ENCODE assay signal across 12 cellular contexts in the genomic region with DNA sequence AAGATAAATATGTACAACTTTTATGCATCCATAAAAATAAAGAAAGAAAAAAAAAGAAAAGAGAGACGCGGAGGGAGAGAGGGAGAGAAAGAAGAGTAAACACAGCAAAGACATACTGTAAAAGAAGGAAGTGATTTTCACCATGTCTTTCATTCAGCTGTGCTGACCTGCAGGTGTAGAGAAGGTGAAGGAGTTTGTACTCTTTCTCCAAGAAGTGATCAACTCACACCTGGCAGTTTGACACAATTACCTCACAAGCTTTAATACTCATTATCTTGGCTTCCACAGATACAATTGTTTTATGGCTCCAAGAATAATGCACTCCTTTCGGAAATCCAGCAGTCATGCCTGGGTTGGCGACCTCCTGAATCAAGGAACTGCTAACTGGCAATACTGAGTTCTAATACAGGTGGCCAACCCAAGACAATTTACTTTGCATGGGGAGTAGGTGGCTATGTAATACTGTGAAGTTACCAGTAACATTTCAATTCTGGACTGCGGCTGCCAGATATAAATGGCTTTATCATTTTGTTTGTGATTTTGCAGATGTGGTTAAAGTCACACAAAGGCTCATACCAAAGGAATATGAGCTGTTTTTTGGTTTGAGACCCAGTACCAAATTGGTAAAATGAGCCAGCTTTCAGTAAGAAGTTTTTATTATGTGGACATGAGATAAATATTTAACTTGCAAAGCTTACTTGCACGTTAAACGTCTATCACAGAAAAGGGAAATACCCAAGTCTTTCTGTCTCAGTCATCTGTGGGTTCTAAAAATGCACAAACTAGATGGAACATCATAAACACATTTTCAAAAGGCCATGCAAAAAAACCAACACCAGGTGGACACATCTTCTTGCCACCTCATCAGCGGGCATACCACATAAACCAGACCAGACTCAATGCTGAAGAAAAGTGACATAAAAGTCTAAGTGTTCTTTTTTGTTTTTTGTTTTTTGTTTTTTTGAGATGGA.
DNase-seq lines count a peak whose midpoint lies in the region; ATAC-seq and TF ChIP-seq lines count a peak whose summit lies in the region.
"Had no signal": no experiment of that assay in that cellular context is flagged by ENCODE, and none has a peak within 500 bp of the region (broad histone marks: within the 10 kb centered on the region; RNA-seq: fewer than 3 reads in every experiment).

No MANE protein-coding gene starts in this region.

- no peak overlapping the region for H3K4me3 Mint-ChIP-seq in nephron
- H3K4me3 Mint-ChIP-seq in endothelial cell (ENCODE audit: unreplicated experiment), result no peak overlapping the region
- H3K4me3 Mint-ChIP-seq: GM23338; T-helper 1 cell treated with Interleukin-12 subunit alpha and Interleukin-12 subunit beta and Interleukin-4 antibody, amounts not matched to agents 30 μg/mL and 1 μg/mL, for 36 hours had no signal

- TF ChIP-seq CTCF in nephron (IDR thresholded peaks at IDR 0.05; ENCODE audit: unreplicated experiment in 3 of 3) (no peak), BE2C (IDR thresholded peaks at IDR 0.05; ENCODE audit: low read depth, low read length) (no peak), endothelial cell (IDR thresholded peaks at IDR 0.05; ENCODE audit: unreplicated experiment) (no peak)

- H3K9me3 Mint-ChIP-seq in nephron (no peaks in the 10 kb centered on the region), endothelial cell (ENCODE audit: unreplicated experiment) (no peaks in the 10 kb centered on the region)
- H3K9me3 Mint-ChIP-seq: GM23338; T-helper 1 cell treated with Interleukin-12 subunit alpha and Interleukin-12 subunit beta and Interleukin-4 antibody, amounts not matched to agents 30 μg/mL and 1 μg/mL, for 36 hours had no signal

- no peaks in the 10 kb centered on the region for H3K36me3 ChIP-seq in BE2C

- H3K27me3 ChIP-seq in BE2C, result no peaks in the 10 kb centered on the region

- peak; percentile 69 for ATAC-seq in GM19023 (IDR thresholded peaks at IDR 0.05; ENCODE audit: unreplicated experiment)
- peak; percentile 79 for ATAC-seq in HG02610 (IDR thresholded peaks at IDR 0.05; ENCODE audit: unreplicated experiment)
- peak; percentile 80 for ATAC-seq in HG03432 (IDR thresholded peaks at IDR 0.05; ENCODE audit: unreplicated experiment)
- ATAC-seq: GM23338 had no signal

- H3K4me1 ChIP-seq in BE2C, result no peaks in the 10 kb centered on the region

- no peaks in the 10 kb centered on the region for H3K9me3 ChIP-seq in BE2C

- peak overlapping the region; percentile 46 to 88 (median 75) for H3K27ac Mint-ChIP-seq in nephron
- H3K27ac Mint-ChIP-seq in endothelial cell (ENCODE audit: unreplicated experiment), result no peak overlapping the region
- H3K27ac Mint-ChIP-seq: GM23338; T-helper 1 cell treated with Interleukin-12 subunit alpha and Interleukin-12 subunit beta and Interleukin-4 antibody, amounts not matched to agents 30 μg/mL and 1 μg/mL, for 36 hours had no signal

- peaks cover 32% of the 10 kb centered on the region for H3K4me1 Mint-ChIP-seq in nephron
- no peaks in the 10 kb centered on the region for H3K4me1 Mint-ChIP-seq in endothelial cell (ENCODE audit: unreplicated experiment)

- H3K4me3 ChIP-seq in BE2C (ENCODE audit: low read depth, low read length), result no peak overlapping the region
- H3K4me3 ChIP-seq: GM23338 had no signal

- no peak for DNase-seq in activated CD4-positive, alpha-beta T cell treated with anti-CD3 and anti-CD28 coated beads for 48 hours
- no peak for DNase-seq in BE2C
- DNase-seq in CD1c-positive myeloid dendritic cell (ENCODE audit: extremely low spot score), result no peak
- no peak for DNase-seq in endothelial cell (ENCODE audit: low spot score)
- DNase-seq: NCI-H526; stimulated activated CD4-positive, alpha-beta T cell treated with anti-CD3 and anti-CD28 coated beads, Interleukin-4, amount 100 ng/mL, for 1 hour had no signal

- H3K36me3 Mint-ChIP-seq in nephron (ENCODE audit: low read depth) (no peaks in the 10 kb centered on the region), endothelial cell (ENCODE audit: low read depth, unreplicated experiment) (no peaks in the 10 kb centered on the region)

- H3K27me3 Mint-ChIP-seq in nephron (ENCODE audit: low read depth), result no peaks in the 10 kb centered on the region
- H3K27me3 Mint-ChIP-seq in endothelial cell (ENCODE audit: unreplicated experiment), result no peaks in the 10 kb centered on the region
